Comparison of ENCODE assay signal across 15 cellular contexts in genomic region chr1:111720977-111721670, GRCh38. TPM values are rescaled to one million over a fixed set of nuclear protein-coding genes. Genes with fewer than 3 reads are reported as not detected.
A peak's percentile ranks its signal among the peaks of the same experiment; 100 is the strongest.
DNase-seq lines count a peak whose midpoint lies in the region; ATAC-seq and TF ChIP-seq lines count a peak whose summit lies in the region.
"Had no signal": no experiment of that assay in that cellular context is flagged by ENCODE, and none has a peak within 500 bp of the region (broad histone marks: within the 10 kb centered on the region; RNA-seq: fewer than 3 reads in every experiment).

No MANE protein-coding gene starts in this region.

- ATAC-seq in DND-41 (ENCODE audit: insufficient read depth, low read depth) (0 out of 3 replicates have a peak, but pooled peaks have one; percentile 20), HG03025 (IDR thresholded peaks at IDR 0.05; ENCODE audit: low FRiP score, unreplicated experiment) (no peak), HG02852 (IDR thresholded peaks at IDR 0.05; ENCODE audit: unreplicated experiment) (no peak)

- H3K9ac ChIP-seq in DND-41 (ENCODE audit: low read depth, low read length): no peak overlapping the region

- peaks cover 4% of the 10 kb centered on the region for H3K36me3 Mint-ChIP-seq in nephron (ENCODE audit: low read depth)

- H3K4me3 ChIP-seq in DND-41 (ENCODE audit: low read depth in 1 of 2, low read length in 2 of 2): no peak overlapping the region
- H3K4me3 ChIP-seq in esophagus muscularis mucosa: no peak overlapping the region
- H3K4me3 ChIP-seq: pancreas, thyroid gland had no signal

- H3K4me1 ChIP-seq in DND-41 (ENCODE audit: insufficient read depth, low read length) (no peaks in the 10 kb centered on the region), esophagus muscularis mucosa (peaks cover 53 to 59% (median 57%) of the 10 kb centered on the region in 4 donors)
- H3K4me1 ChIP-seq: pancreas had no signal

- H4K20me1 ChIP-seq in DND-41 (ENCODE audit: insufficient read depth, low read length): no peaks in the 10 kb centered on the region

- H3K79me2 ChIP-seq in DND-41 (ENCODE audit: insufficient read depth, low read length): no peaks in the 10 kb centered on the region

- no peak overlapping the region for H2AFZ ChIP-seq in DND-41 (ENCODE audit: low read depth, low read length)

- H3K4me2 ChIP-seq in DND-41 (ENCODE audit: insufficient read depth, low read length): no peak overlapping the region

- TF ChIP-seq CTCF in DND-41 (IDR thresholded peaks at IDR 0.05; ENCODE audit: borderline replicate concordance, extremely low read depth, low read length, poor library complexity, severe bottlenecking) (no peak), RWPE1 (conservative IDR thresholded peaks at IDR 0.05; ENCODE audit: low read depth) (no peak), esophagus muscularis mucosa (IDR thresholded peaks at IDR 0.05) (no peak), nephron (IDR thresholded peaks at IDR 0.05; ENCODE audit: unreplicated experiment in 3 of 3) (no peak)

- CTCF ChIA-PET in RWPE1 (lab: Yijun Ruan, JAX): interaction anchor here (0.7 kb wide), 1 partner anchor 14 kb away, joined by 3 read pairs; no protein-coding TSS in a partner anchor

- H3K27me3 Mint-ChIP-seq in nephron (ENCODE audit: low read depth): no peaks in the 10 kb centered on the region

- H3K9me3 ChIP-seq in DND-41 (ENCODE audit: insufficient read depth, low read length, severe bottlenecking): no peaks in the 10 kb centered on the region
- H3K9me3 ChIP-seq in esophagus muscularis mucosa: no peaks in the 10 kb centered on the region
- H3K9me3 ChIP-seq: pancreas, thyroid gland had no signal

- 52% methylated on average over 10 of the region's 10 CpGs for WGBS in esophagus muscularis mucosa

- no peak for TF ChIP-seq EP300 in esophagus muscularis mucosa (IDR thresholded peaks at IDR 0.05)

- intact Hi-C loops in esophagus muscularis mucosa (cut with DNase I): no loop called here

- H3K36me3 ChIP-seq in DND-41 (ENCODE audit: insufficient read depth, low read length) (no peaks in the 10 kb centered on the region), esophagus muscularis mucosa (peaks cover 0 to 14% (median 10%) of the 10 kb centered on the region in 4 donors)
- H3K36me3 ChIP-seq: pancreas, thyroid gland, WERI-Rb-1 had no signal

- no peak for TF ChIP-seq POLR2A in esophagus muscularis mucosa (IDR thresholded peaks at IDR 0.05; ENCODE audit: low read depth)

- no peaks in the 10 kb centered on the region for H3K9me3 Mint-ChIP-seq in nephron

- H3K27ac Mint-ChIP-seq in nephron: peak overlapping the region; percentile 8 to 64 (median 13)

- POLR2A ChIA-PET in RWPE1 (lab: Yijun Ruan, JAX; ENCODE audit: low non-redundant PET): interaction anchor here (0.6 kb wide), 1 partner anchor 42 kb away, joined by 4 read pairs; no protein-coding TSS in a partner anchor

- DNase-seq in DND-41 (no peak), RWPE1 (ENCODE audit: low spot score) (no peak), esophagus muscularis mucosa (ENCODE audit: extremely low spot score) (no peak), occipital lobe (lab: John Stamatoyannopoulos, UW) (no peak)
- no peak for DNase-seq in stimulated activated CD4-positive, alpha-beta T cell treated with anti-CD3 and anti-CD28 coated beads, Interleukin-2, amount 100 ng/mL, for 24 hours
- DNase-seq: activated gamma-delta T cell, DMS79, NCI-H1694 treated with DMSO at 0.1 percent for 48 hours, OCI-M1, pancreas, thyroid gland, WERI-Rb-1 had no signal

- peak overlapping the region in 1 of 3 experiments; percentile 29 for H3K4me3 Mint-ChIP-seq in nephron

- H3K4me1 Mint-ChIP-seq in nephron: peaks cover 80% of the 10 kb centered on the region

- H3K27ac ChIP-seq in DND-41 (ENCODE audit: low read length) (no peak overlapping the region), RWPE1 (peak overlapping the region; percentile 59), esophagus muscularis mucosa (replicated peaks in 1 of 4) (peak overlapping the region; percentile 26 to 52 (median 38))
- H3K27ac ChIP-seq: pancreas, WERI-Rb-1 had no signal

- H3K27me3 ChIP-seq in DND-41 (ENCODE audit: insufficient read depth, low read length, poor library complexity): no peaks in the 10 kb centered on the region
- H3K27me3 ChIP-seq in esophagus muscularis mucosa: no peaks in the 10 kb centered on the region
- H3K27me3 ChIP-seq: pancreas, thyroid gland had no signal

RNA-seq across cellular contexts. Expression of gene INKA2, which starts 18.1 kb away (rescaled TPM):
- total RNA-seq in esophagus muscularis mucosa (10 to 100 TPM in 1 of 4 donors, 1 to 10 TPM in 3; 4.0 to 10.8 (median 8.5) TPM), occipital lobe (0.94 TPM)

RNA-seq across cellular contexts. Expression of gene DDX20, which starts 34.6 kb away (rescaled TPM):
- 10 to 100 TPM in 3 of 4 donors, 1 to 10 TPM in 1; 9.5 to 19.9 (median 13.1) TPM for total RNA-seq in esophagus muscularis mucosa
- total RNA-seq in occipital lobe: 22.6 TPM
